Comparison of ENCODE assay signal across 1 cellular context in genomic region chr9:15529566-15530324, GRCh38.
TF ChIP-seq lines count a peak whose summit lies in the region.

No MANE protein-coding gene starts in this region.

TF ChIP-seq in GM12878, 131 proteins besides CTCF, POLR2A, EP300 and RAD21 (continued from another document and continues in another):
- peak; percentile 91 for TF ChIP-seq ATF2 (IDR thresholded peaks at IDR 0.05; ENCODE audit: low read length)
- peak; percentile 77 for TF ChIP-seq ZNF687 (IDR thresholded peaks at IDR 0.05)
- no peak for TF ChIP-seq JUND (IDR thresholded peaks at IDR 0.05; ENCODE audit: low read depth, low read length)
- TF ChIP-seq POLR2AphosphoS2 (IDR thresholded peaks at IDR 0.05; ENCODE audit: low read depth, low read length): no peak
- TF ChIP-seq ZBTB40 (IDR thresholded peaks at IDR 0.05; ENCODE audit: borderline replicate concordance): no peak
- TF ChIP-seq KLF5 (IDR thresholded peaks at IDR 0.05; ENCODE audit: partially characterized antibody): no peak
- TF ChIP-seq, protein P1, sequence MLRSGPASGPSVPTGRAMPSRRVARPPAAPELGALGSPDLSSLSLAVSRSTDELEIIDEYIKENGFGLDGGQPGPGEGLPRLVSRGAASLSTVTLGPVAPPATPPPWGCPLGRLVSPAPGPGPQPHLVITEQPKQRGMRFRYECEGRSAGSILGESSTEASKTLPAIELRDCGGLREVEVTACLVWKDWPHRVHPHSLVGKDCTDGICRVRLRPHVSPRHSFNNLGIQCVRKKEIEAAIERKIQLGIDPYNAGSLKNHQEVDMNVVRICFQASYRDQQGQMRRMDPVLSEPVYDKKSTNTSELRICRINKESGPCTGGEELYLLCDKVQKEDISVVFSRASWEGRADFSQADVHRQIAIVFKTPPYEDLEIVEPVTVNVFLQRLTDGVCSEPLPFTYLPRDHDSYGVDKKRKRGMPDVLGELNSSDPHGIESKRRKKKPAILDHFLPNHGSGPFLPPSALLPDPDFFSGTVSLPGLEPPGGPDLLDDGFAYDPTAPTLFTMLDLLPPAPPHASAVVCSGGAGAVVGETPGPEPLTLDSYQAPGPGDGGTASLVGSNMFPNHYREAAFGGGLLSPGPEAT (IDR thresholded peaks at IDR 0.05; ENCODE audit: low read depth): peak; percentile 91
- TF ChIP-seq NR2C2 (IDR thresholded peaks at IDR 0.05; ENCODE audit: borderline replicate concordance, control insufficient read depth, insufficient read length, low read depth): no peak
- no peak for TF ChIP-seq CHD2 (IDR thresholded peaks at IDR 0.05; ENCODE audit: borderline replicate concordance, low read depth, low read length)
- TF ChIP-seq ATF3 (IDR thresholded peaks at IDR 0.05; ENCODE audit: borderline replicate concordance, extremely low read depth, low read depth, low read length): no peak
- TF ChIP-seq, protein P2, sequence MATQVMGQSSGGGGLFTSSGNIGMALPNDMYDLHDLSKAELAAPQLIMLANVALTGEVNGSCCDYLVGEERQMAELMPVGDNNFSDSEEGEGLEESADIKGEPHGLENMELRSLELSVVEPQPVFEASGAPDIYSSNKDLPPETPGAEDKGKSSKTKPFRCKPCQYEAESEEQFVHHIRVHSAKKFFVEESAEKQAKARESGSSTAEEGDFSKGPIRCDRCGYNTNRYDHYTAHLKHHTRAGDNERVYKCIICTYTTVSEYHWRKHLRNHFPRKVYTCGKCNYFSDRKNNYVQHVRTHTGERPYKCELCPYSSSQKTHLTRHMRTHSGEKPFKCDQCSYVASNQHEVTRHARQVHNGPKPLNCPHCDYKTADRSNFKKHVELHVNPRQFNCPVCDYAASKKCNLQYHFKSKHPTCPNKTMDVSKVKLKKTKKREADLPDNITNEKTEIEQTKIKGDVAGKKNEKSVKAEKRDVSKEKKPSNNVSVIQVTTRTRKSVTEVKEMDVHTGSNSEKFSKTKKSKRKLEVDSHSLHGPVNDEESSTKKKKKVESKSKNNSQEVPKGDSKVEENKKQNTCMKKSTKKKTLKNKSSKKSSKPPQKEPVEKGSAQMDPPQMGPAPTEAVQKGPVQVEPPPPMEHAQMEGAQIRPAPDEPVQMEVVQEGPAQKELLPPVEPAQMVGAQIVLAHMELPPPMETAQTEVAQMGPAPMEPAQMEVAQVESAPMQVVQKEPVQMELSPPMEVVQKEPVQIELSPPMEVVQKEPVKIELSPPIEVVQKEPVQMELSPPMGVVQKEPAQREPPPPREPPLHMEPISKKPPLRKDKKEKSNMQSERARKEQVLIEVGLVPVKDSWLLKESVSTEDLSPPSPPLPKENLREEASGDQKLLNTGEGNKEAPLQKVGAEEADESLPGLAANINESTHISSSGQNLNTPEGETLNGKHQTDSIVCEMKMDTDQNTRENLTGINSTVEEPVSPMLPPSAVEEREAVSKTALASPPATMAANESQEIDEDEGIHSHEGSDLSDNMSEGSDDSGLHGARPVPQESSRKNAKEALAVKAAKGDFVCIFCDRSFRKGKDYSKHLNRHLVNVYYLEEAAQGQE (IDR thresholded peaks at IDR 0.05; ENCODE audit: low read depth, low read length): no peak
- no peak for TF ChIP-seq SUPT20H (IDR thresholded peaks at IDR 0.05; ENCODE audit: borderline replicate concordance, control insufficient read depth, low read depth, low read length)
- no peak for TF ChIP-seq GABPA (IDR thresholded peaks at IDR 0.05; ENCODE audit: low read depth)
- no peak for TF ChIP-seq KAT2A (conservative IDR thresholded peaks at IDR 0.05; ENCODE audit: control insufficient read depth, low read depth, low read length)
- TF ChIP-seq BMI1 (IDR thresholded peaks at IDR 0.05; ENCODE audit: borderline replicate concordance): peak; percentile 66; the same call in 1 of the 2 replicates
- no peak for TF ChIP-seq FOS (IDR thresholded peaks at IDR 0.05; ENCODE audit: borderline replicate concordance, extremely low read depth, insufficient read length)
- no peak for TF ChIP-seq HDGF (IDR thresholded peaks at IDR 0.05)
- no peak for TF ChIP-seq ZNF217 (IDR thresholded peaks at IDR 0.05)
- TF ChIP-seq, protein P3, sequence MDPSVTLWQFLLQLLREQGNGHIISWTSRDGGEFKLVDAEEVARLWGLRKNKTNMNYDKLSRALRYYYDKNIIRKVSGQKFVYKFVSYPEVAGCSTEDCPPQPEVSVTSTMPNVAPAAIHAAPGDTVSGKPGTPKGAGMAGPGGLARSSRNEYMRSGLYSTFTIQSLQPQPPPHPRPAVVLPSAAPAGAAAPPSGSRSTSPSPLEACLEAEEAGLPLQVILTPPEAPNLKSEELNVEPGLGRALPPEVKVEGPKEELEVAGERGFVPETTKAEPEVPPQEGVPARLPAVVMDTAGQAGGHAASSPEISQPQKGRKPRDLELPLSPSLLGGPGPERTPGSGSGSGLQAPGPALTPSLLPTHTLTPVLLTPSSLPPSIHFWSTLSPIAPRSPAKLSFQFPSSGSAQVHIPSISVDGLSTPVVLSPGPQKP (IDR thresholded peaks at IDR 0.05; ENCODE audit: low read depth, low read length): no peak
- TF ChIP-seq PML (IDR thresholded peaks at IDR 0.05; ENCODE audit: low read length): no peak
- TF ChIP-seq, protein P4, sequence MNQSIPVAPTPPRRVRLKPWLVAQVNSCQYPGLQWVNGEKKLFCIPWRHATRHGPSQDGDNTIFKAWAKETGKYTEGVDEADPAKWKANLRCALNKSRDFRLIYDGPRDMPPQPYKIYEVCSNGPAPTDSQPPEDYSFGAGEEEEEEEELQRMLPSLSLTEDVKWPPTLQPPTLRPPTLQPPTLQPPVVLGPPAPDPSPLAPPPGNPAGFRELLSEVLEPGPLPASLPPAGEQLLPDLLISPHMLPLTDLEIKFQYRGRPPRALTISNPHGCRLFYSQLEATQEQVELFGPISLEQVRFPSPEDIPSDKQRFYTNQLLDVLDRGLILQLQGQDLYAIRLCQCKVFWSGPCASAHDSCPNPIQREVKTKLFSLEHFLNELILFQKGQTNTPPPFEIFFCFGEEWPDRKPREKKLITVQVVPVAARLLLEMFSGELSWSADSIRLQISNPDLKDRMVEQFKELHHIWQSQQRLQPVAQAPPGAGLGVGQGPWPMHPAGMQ (IDR thresholded peaks at IDR 0.05; ENCODE audit: borderline replicate concordance): no peak
- TF ChIP-seq NFIC (IDR thresholded peaks at IDR 0.05; ENCODE audit: low read depth, low read length): peak; percentile 74; the same call in 1 of the 2 replicates
- TF ChIP-seq CREM (IDR thresholded peaks at IDR 0.05; ENCODE audit: low read depth): peak; percentile 67; the same call in 1 of the 2 replicates
- no peak; the same call in 1 of the 2 replicates for TF ChIP-seq TAF1 (IDR thresholded peaks at IDR 0.05; ENCODE audit: borderline replicate concordance, low read depth, low read length)
- peak; percentile 87 for TF ChIP-seq FOXM1 (IDR thresholded peaks at IDR 0.05; ENCODE audit: low read depth, low read length)
- no peak for TF ChIP-seq EZH2 (IDR thresholded peaks at IDR 0.05; ENCODE audit: borderline replicate concordance, control insufficient read depth, low read depth, low read length)
- peak; percentile 83 for TF ChIP-seq SMAD1 (IDR thresholded peaks at IDR 0.05; ENCODE audit: low read depth, partially characterized antibody)
- TF ChIP-seq MTA3 (IDR thresholded peaks at IDR 0.05; ENCODE audit: borderline replicate concordance, low read length): peak; percentile 55; the same call in 1 of the 2 replicates
- no peak for TF ChIP-seq CEBPB (IDR thresholded peaks at IDR 0.05; ENCODE audit: borderline replicate concordance in 1 of 2, low read depth in 2 of 2, low read length in 2 of 2)
- peak; percentile 84 for TF ChIP-seq RUNX3 (IDR thresholded peaks at IDR 0.05; ENCODE audit: low read length)
- no peak for TF ChIP-seq BACH1 (IDR thresholded peaks at IDR 0.05; ENCODE audit: borderline replicate concordance)
- TF ChIP-seq SIX5 (IDR thresholded peaks at IDR 0.05; ENCODE audit: low read depth, low read length, severe bottlenecking): peak; percentile 2
- no peak for TF ChIP-seq SMC3 (IDR thresholded peaks at IDR 0.05; ENCODE audit: borderline replicate concordance, low read length)
- no peak for TF ChIP-seq EGR1 (IDR thresholded peaks at IDR 0.05; ENCODE audit: borderline replicate concordance in 1 of 2, low read depth in 2 of 2, low read length in 2 of 2)
- TF ChIP-seq CBX3 (IDR thresholded peaks at IDR 0.05; ENCODE audit: borderline replicate concordance, low read depth): no peak
- TF ChIP-seq, protein P5, sequence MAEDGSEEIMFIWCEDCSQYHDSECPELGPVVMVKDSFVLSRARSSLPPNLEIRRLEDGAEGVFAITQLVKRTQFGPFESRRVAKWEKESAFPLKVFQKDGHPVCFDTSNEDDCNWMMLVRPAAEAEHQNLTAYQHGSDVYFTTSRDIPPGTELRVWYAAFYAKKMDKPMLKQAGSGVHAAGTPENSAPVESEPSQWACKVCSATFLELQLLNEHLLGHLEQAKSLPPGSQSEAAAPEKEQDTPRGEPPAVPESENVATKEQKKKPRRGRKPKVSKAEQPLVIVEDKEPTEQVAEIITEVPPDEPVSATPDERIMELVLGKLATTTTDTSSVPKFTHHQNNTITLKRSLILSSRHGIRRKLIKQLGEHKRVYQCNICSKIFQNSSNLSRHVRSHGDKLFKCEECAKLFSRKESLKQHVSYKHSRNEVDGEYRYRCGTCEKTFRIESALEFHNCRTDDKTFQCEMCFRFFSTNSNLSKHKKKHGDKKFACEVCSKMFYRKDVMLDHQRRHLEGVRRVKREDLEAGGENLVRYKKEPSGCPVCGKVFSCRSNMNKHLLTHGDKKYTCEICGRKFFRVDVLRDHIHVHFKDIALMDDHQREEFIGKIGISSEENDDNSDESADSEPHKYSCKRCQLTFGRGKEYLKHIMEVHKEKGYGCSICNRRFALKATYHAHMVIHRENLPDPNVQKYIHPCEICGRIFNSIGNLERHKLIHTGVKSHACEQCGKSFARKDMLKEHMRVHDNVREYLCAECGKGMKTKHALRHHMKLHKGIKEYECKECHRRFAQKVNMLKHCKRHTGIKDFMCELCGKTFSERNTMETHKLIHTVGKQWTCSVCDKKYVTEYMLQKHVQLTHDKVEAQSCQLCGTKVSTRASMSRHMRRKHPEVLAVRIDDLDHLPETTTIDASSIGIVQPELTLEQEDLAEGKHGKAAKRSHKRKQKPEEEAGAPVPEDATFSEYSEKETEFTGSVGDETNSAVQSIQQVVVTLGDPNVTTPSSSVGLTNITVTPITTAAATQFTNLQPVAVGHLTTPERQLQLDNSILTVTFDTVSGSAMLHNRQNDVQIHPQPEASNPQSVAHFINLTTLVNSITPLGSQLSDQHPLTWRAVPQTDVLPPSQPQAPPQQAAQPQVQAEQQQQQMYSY (CRISPR knock-in tag; IDR thresholded peaks at IDR 0.05): no peak
